8 cellular contexts compared by ENCODE assay signal in the genomic region with DNA sequence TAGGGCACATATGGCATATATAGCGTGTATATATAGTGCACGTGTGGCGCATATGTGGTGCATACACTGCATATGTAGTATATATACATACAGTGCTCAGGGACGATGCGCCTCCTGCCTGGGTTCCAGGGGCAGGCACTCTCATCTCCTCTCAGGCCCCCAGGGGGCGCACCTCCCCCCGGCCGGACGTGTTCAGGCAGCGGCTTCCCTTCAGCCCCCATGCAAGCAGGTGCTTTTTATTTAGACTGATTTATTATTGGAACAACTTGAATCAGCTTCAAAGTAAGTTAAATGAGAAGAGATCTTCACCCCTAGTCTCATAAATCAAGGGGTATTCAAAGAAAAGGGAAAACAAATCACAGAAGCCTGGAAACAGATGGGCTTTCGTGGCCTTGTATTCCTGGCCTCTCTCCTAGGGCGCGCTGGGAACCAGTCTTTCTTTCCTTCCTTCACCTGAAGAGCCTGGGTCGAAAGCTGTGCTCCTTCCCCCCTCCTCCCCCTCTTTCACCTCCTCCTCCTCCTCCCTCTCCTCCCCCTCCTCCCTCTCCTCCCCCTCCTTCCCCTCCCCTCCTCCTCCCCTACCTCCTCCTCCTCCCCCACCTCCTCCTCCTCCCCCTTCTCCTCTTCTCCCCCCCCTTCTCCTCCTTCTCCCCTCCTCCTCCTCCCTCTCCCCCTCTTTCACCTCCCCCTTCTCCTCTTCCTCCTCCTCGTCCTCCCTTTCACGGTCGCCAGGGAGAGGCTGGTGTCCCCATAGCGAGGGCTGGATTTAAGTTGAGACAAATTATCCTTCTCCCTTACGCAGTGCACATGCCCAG.
A peak's percentile ranks its signal among the peaks of the same experiment; 100 is the strongest.
DNase-seq lines count a peak whose midpoint lies in the region; ATAC-seq, FAIRE-seq and TF ChIP-seq lines count a peak whose summit lies in the region.

No MANE protein-coding gene starts in this region.

- H3K27ac Mint-ChIP-seq in natural killer cell = peak overlapping the region in 1 of 2 donors; percentile 42

- TF ChIP-seq CTCF in cardiac muscle cell (IDR thresholded peaks at IDR 0.05; ENCODE audit: low read depth, low read length) = peak; percentile 78
- peak; percentile 61 for TF ChIP-seq CTCF in colonic mucosa (IDR thresholded peaks at IDR 0.05)
- TF ChIP-seq CTCF in natural killer cell (IDR thresholded peaks at IDR 0.05) = peak; percentile 82
- peak in 2 of 3 experiments; percentile 44 to 62 for TF ChIP-seq CTCF in testis (IDR thresholded peaks at IDR 0.05)

- no peaks in the 10 kb centered on the region for H3K9me3 Mint-ChIP-seq in natural killer cell

- H3K27me3 Mint-ChIP-seq in natural killer cell (ENCODE audit: low read depth in 2 of 2) = peaks cover 6 to 11% of the 10 kb centered on the region in 2 donors

- H3K9me3 ChIP-seq in cardiac muscle cell (ENCODE audit: low read depth) (no peaks in the 10 kb centered on the region), colonic mucosa (no peaks in the 10 kb centered on the region), testis (no peaks in the 10 kb centered on the region)

- H3K27me3 ChIP-seq in cardiac muscle cell (no peaks in the 10 kb centered on the region), colonic mucosa (peaks cover 6% of the 10 kb centered on the region), testis (no peaks in the 10 kb centered on the region)

- no peaks in the 10 kb centered on the region for H3K36me3 Mint-ChIP-seq in natural killer cell

- no peak overlapping the region for H3K9ac ChIP-seq in colonic mucosa (ENCODE audit: low read depth in 2 of 2, low read length in 2 of 2)

- H3K4me1 ChIP-seq in cardiac muscle cell (ENCODE audit: low read depth) (peaks cover 17% of the 10 kb centered on the region), colonic mucosa (no peaks in the 10 kb centered on the region), testis (no peaks in the 10 kb centered on the region)

- H3K27ac ChIP-seq in cardiac muscle cell (peak overlapping the region; percentile 3), colonic mucosa (no peak overlapping the region), testis (no peak overlapping the region)

- intact Hi-C loops in Right ventricle myocardium inferior (cut with DNase I) (loop anchor here (2.0 kb wide), 1 partner anchor 305 kb away; no protein-coding TSS in a partner anchor), colonic mucosa (cut with DNase I) (loop anchor here (5.0 kb wide), 1 partner anchor 305 kb away; no protein-coding TSS in a partner anchor), natural killer cell (cut with micrococcal nuclease) (loop anchor here (2.0 to 5.0 kb wide), 3 partner anchors 13 to 305 kb away; a partner anchor contains a TSS), testis (cut with DNase I; ENCODE audit: low total_unique reads) (no loop called here)

- H3K36me3 ChIP-seq in cardiac muscle cell (no peaks in the 10 kb centered on the region), colonic mucosa (no peaks in the 10 kb centered on the region), testis (ENCODE audit: low read depth, missing control alignments) (no peaks in the 10 kb centered on the region)

- TF ChIP-seq POLR2A in testis (IDR thresholded peaks at IDR 0.05) = no peak

- H3K4me3 Mint-ChIP-seq in natural killer cell = no peak overlapping the region

- ATAC-seq in Right ventricle myocardium inferior (no peak), natural killer cell (no peak)

- peaks cover 38 to 54% of the 10 kb centered on the region in 2 donors for H3K4me1 Mint-ChIP-seq in natural killer cell

- FAIRE-seq in frontal cortex (lab: Jason Lieb, UNC) = no peak

- WGBS in testis, 2 donors = 38 to 42% methylated on average over 17 to 18 of the region's 19 CpGs

- DNase-seq in cardiac muscle cell (ENCODE audit: low read depth in 1 of 2, low spot score in 1 of 2) = peak; percentile 46 to 72
- no peak for DNase-seq in Right ventricle myocardium inferior (ENCODE audit: missing footprints)
- DNase-seq in NCI-H345 treated with DMSO at 0.1 percent for 48 hours (lab: John Stamatoyannopoulos, UW; ENCODE audit: unreplicated experiment) = peak; percentile 49
- DNase-seq in activated CD4-positive, alpha-beta T cell treated with anti-CD3 and anti-CD28 coated beads for 1 hour = peak; percentile 57
- peak; percentile 50 for DNase-seq in colonic mucosa
- DNase-seq in natural killer cell = peak; percentile 71
- DNase-seq in testis = peak; percentile 61
- DNase-seq in frontal cortex (ENCODE audit: low spot score in 2 of 2) = no peak

- H3K4me3 ChIP-seq in cardiac muscle cell = no peak overlapping the region
- no peak overlapping the region for H3K4me3 ChIP-seq in colonic mucosa
- H3K4me3 ChIP-seq in testis = no peak overlapping the region

Comparison
In these comparisons a context has a peak if more than half of its experiments do, and no peak if none do; other contexts are left out.
1. DNase-seq: peak in cardiac muscle cell (2 of 2), NCI-H345 treated with DMSO at 0.1 percent for 48 hours (single experiment), activated CD4-positive, alpha-beta T cell treated with anti-CD3 and anti-CD28 coated beads for 1 hour (single experiment), colonic mucosa (single experiment), natural killer cell (single experiment) and testis (single experiment); none in Right ventricle myocardium inferior (single experiment) and frontal cortex (0 of 2).
2. Peak in every context shown above with its lines, with median percentiles within 50 percentile points of each other: CTCF ChIP-seq.